ENCODE assay signal across 18 cellular contexts in the genomic region with DNA sequence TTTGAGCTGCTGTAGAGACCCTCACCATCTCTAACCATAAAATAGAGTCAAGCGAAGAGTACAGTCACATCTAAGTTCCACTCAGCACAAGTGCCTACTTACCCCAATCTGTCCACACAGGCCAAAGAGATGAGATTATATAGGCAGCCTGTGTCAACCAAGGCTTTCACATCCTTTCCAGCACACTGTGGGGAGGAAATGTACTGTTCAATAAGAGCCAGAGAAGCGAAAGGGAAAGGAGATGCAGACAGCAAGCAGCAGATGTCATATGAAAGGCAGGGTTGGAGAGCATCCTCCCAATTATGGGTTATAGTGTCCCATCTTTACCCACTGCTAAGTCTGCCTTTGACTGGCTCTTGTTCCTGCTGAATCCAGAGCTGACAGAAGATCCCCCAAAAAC.
DNase-seq lines count a peak whose midpoint lies in the region; ATAC-seq and TF ChIP-seq lines count a peak whose summit lies in the region.
"Had no signal": no experiment of that assay in that cellular context is flagged by ENCODE, and none has a peak within 500 bp of the region (broad histone marks: within the 10 kb centered on the region; RNA-seq: fewer than 3 reads in every experiment).

No MANE protein-coding gene starts in this region.

- H3F3A ChIP-seq in MM.1S (ENCODE audit: insufficient read depth, low read length), result no peaks in the 10 kb centered on the region

- H3K27ac ChIP-seq in MM.1S (ENCODE audit: low read length), result no peak overlapping the region
- H3K27ac ChIP-seq: Peyer's patch, SJCRH30 had no signal

- no peak for TF ChIP-seq CTCF in MM.1S (IDR thresholded peaks at IDR 0.05; ENCODE audit: low read length)

- no peak overlapping the region for H3K4me3 Mint-ChIP-seq in stimulated activated naive CD8-positive, alpha-beta T cell treated with anti-CD3 and anti-CD28 coated beads, Interleukin-15, amount 100 ng/mL, for 72 hours
- H3K4me3 Mint-ChIP-seq: CD4-positive, CD25-positive, alpha-beta regulatory T cell; IgD-negative memory B cell had no signal

- H3K4me1 ChIP-seq in MM.1S (ENCODE audit: low read length), result no peaks in the 10 kb centered on the region
- H3K4me1 ChIP-seq: Peyer's patch, SJCRH30 had no signal

- peaks cover 18% of the 10 kb centered on the region for H3K27me3 Mint-ChIP-seq in stimulated activated naive CD8-positive, alpha-beta T cell treated with anti-CD3 and anti-CD28 coated beads, Interleukin-15, amount 100 ng/mL, for 72 hours

- H3K4me1 Mint-ChIP-seq in stimulated activated naive CD8-positive, alpha-beta T cell treated with anti-CD3 and anti-CD28 coated beads, Interleukin-15, amount 100 ng/mL, for 72 hours, result no peaks in the 10 kb centered on the region
- H3K4me1 Mint-ChIP-seq: CD4-positive, CD25-positive, alpha-beta regulatory T cell; IgD-negative memory B cell had no signal

- DNase-seq in stimulated activated naive CD8-positive, alpha-beta T cell treated with anti-CD3 and anti-CD28 coated beads, Interleukin-15, amount 100 ng/mL, for 72 hours, result no peak
- DNase-seq in stimulated activated naive CD8-positive, alpha-beta T cell treated with anti-CD3 and anti-CD28 coated beads, Interleukin-15, Interleukin-2, amounts not matched to agents 100 U/mL and 50 U/mL, for 24 hours, result no peak
- DNase-seq in MM.1S (peak; percentile 24), OCI-M1 (lab: John Stamatoyannopoulos, UW) (no peak)
- DNase-seq: EL; MV-4-11; NCI-H1105 treated with DMSO at 0.1 percent for 48 hours; NCI-H2029 treated with DMSO at 0.1 percent for 48 hours; NCI-H226; NCI-H510A treated with DMSO at 0.1 percent for 48 hours; NCI-H748 treated with DMSO at 0.1 percent for 48 hours; NK-92 treated with Interleukin-12 subunit alpha and Interleukin-12 subunit beta, amount 100 ng/mL, for 24 hours; Peyer's patch; SJCRH30 had no signal

- no peaks in the 10 kb centered on the region for H3K27me3 ChIP-seq in MM.1S (replicated peaks; ENCODE audit: insufficient read depth, low read length)
- H3K27me3 ChIP-seq: Peyer's patch, SJCRH30 had no signal

- no peak overlapping the region for H3K9ac ChIP-seq in MM.1S (ENCODE audit: low read length)

- no peaks in the 10 kb centered on the region for H3K9me3 ChIP-seq in MM.1S (replicated peaks; ENCODE audit: insufficient read depth, low read length)
- H3K9me3 ChIP-seq: Peyer's patch, SJCRH30 had no signal

- H3K4me3 ChIP-seq in MM.1S (ENCODE audit: low read length), result no peak overlapping the region
- H3K4me3 ChIP-seq: Peyer's patch, SJCRH30 had no signal

- no peak overlapping the region for H3K4me2 ChIP-seq in MM.1S (ENCODE audit: low read depth, low read length)

- no peaks in the 10 kb centered on the region for H3K79me2 ChIP-seq in MM.1S (ENCODE audit: low read length)

- no peaks in the 10 kb centered on the region for H3K36me3 ChIP-seq in MM.1S (replicated peaks; ENCODE audit: insufficient read depth, low read length)
- H3K36me3 ChIP-seq: Peyer's patch, SJCRH30 had no signal

- no peaks in the 10 kb centered on the region for H3K9me3 Mint-ChIP-seq in stimulated activated naive CD8-positive, alpha-beta T cell treated with anti-CD3 and anti-CD28 coated beads, Interleukin-15, amount 100 ng/mL, for 72 hours
- H3K9me3 Mint-ChIP-seq: CD4-positive, CD25-positive, alpha-beta regulatory T cell had no signal

- no peak overlapping the region for H3K27ac Mint-ChIP-seq in stimulated activated naive CD8-positive, alpha-beta T cell treated with anti-CD3 and anti-CD28 coated beads, Interleukin-15, amount 100 ng/mL, for 72 hours
- H3K27ac Mint-ChIP-seq: CD4-positive, CD25-positive, alpha-beta regulatory T cell; IgD-negative memory B cell had no signal

- no peaks in the 10 kb centered on the region for H4K20me1 ChIP-seq in MM.1S (ENCODE audit: insufficient read depth, low read length)

- ATAC-seq in stimulated activated naive CD8-positive, alpha-beta T cell treated with anti-CD3 and anti-CD28 coated beads, Interleukin-15, amount 100 ng/mL, for 72 hours, result peak; percentile 48
- ATAC-seq in stimulated activated naive CD8-positive, alpha-beta T cell treated with anti-CD3 and anti-CD28 coated beads, Interleukin-15, Interleukin-2, amounts not matched to agents 100 U/mL and 50 U/mL, for 24 hours, result no peak
- no peak for ATAC-seq in GM21717 (IDR thresholded peaks at IDR 0.05; ENCODE audit: unreplicated experiment)
- ATAC-seq: HCT116 had no signal

- H3K9me2 ChIP-seq in MM.1S (replicated peaks; ENCODE audit: insufficient read depth, low read length), result no peaks in the 10 kb centered on the region

- no peak overlapping the region for H2AFZ ChIP-seq in MM.1S (ENCODE audit: low read length)
